ENCODE assay signal across 9 cellular contexts in genomic region chr18:8912348-8913057, GRCh38.
A peak's percentile ranks its signal among the peaks of the same experiment; 100 is the strongest.
DNase-seq lines count a peak whose midpoint lies in the region; ATAC-seq and TF ChIP-seq lines count a peak whose summit lies in the region.
"Had no signal": no experiment of that assay in that cellular context is flagged by ENCODE, and none has a peak within 500 bp of the region (broad histone marks: within the 10 kb centered on the region; RNA-seq: fewer than 3 reads in every experiment).

No MANE protein-coding gene starts in this region.

- no peak for TF ChIP-seq CTCF in GM23338 (conservative IDR thresholded peaks at IDR 0.05; ENCODE audit: low read depth in 2 of 2)
- TF ChIP-seq CTCF in CD14-positive monocyte (IDR thresholded peaks at IDR 0.05) = no peak
- TF ChIP-seq CTCF in heart right ventricle (IDR thresholded peaks at IDR 0.05) = no peak

- peaks cover 10% of the 10 kb centered on the region; the same call in 1 of the 2 replicates for H3K4me1 ChIP-seq in GM23338 (ENCODE audit: insufficient read depth)
- H3K4me1 ChIP-seq in heart right ventricle = no peaks in the 10 kb centered on the region

- H3K4me2 ChIP-seq in GM23338 = no peak overlapping the region

- peaks cover 7% of the 10 kb centered on the region for H3K4me1 Mint-ChIP-seq in GM23338
- peaks cover 2% of the 10 kb centered on the region for H3K4me1 Mint-ChIP-seq in CD14-positive monocyte

- H3K27ac ChIP-seq in GM23338 (ENCODE audit: low read depth) (0 out of 2 replicates have a peak overlapping the region, but pooled peaks have one; percentile 74), heart right ventricle (no peak overlapping the region)

- no peak overlapping the region for H3K4me3 Mint-ChIP-seq in GM23338
- no peak overlapping the region for H3K4me3 Mint-ChIP-seq in CD14-positive monocyte

- H3K36me3 Mint-ChIP-seq in GM23338 (ENCODE audit: low read depth) = peaks cover 32% of the 10 kb centered on the region
- no peaks in the 10 kb centered on the region for H3K36me3 Mint-ChIP-seq in CD14-positive monocyte

- 0 out of 2 replicates have a peak overlapping the region, but pooled peaks have one; percentile 45 for H3K27ac Mint-ChIP-seq in GM23338
- peak overlapping the region in 1 of 7 donors; percentile 72 for H3K27ac Mint-ChIP-seq in CD14-positive monocyte

- DNase-seq in DMS 273 treated with DMSO at 0.1 percent for 48 hours (lab: John Stamatoyannopoulos, UW) (peak; percentile 40), GM23338 (ENCODE audit: low spot score) (peak; percentile 51), NCI-H510A (lab: John Stamatoyannopoulos, UW) (peak; percentile 95), kidney tubule cell (ENCODE audit: low spot score) (peak; percentile 45), CD14-positive monocyte (ENCODE audit: low spot score) (no peak), heart right ventricle (no peak)
- no peak for DNase-seq in effector CD8-positive, alpha-beta T cell (lab: John Stamatoyannopoulos, UW)
- DNase-seq: T-helper 1 cell had no signal

- H3K4me3 ChIP-seq in GM23338 = no peak overlapping the region
- no peak overlapping the region for H3K4me3 ChIP-seq in heart right ventricle

- no peaks in the 10 kb centered on the region for H3K9me2 ChIP-seq in GM23338 (ENCODE audit: insufficient read depth)

- H3K9me3 ChIP-seq in heart right ventricle = peaks cover 0 to 7% (median 0%) of the 10 kb centered on the region in 11 donors

- H3F3A ChIP-seq in GM23338 (replicated peaks; ENCODE audit: low read depth) = no peaks in the 10 kb centered on the region

- no peaks in the 10 kb centered on the region for H3K79me2 ChIP-seq in GM23338 (replicated peaks; ENCODE audit: insufficient read depth)

- H3K9me3 Mint-ChIP-seq in GM23338 (peaks cover 55% of the 10 kb centered on the region), CD14-positive monocyte (peaks cover 1 to 16% (median 13%) of the 10 kb centered on the region in 7 donors)

- no peaks in the 10 kb centered on the region for H4K20me1 ChIP-seq in GM23338 (replicated peaks; ENCODE audit: insufficient read depth)

- WGBS in heart right ventricle, 2 donors = 65 to 78% methylated on average over 14 of the region's 14 CpGs

- H2AFZ ChIP-seq in GM23338 = peak overlapping the region; percentile 88

- H3K36me3 ChIP-seq in GM23338 (ENCODE audit: insufficient read depth) = no peaks in the 10 kb centered on the region
- no peaks in the 10 kb centered on the region for H3K36me3 ChIP-seq in heart right ventricle

- H3K27me3 Mint-ChIP-seq in GM23338 (ENCODE audit: insufficient read depth, low read depth, poor library complexity) = peaks cover 7% of the 10 kb centered on the region
- peaks cover 0 to 1% (median 1%) of the 10 kb centered on the region in 3 donors for H3K27me3 Mint-ChIP-seq in CD14-positive monocyte (ENCODE audit: low read depth in 3 of 3)

- ATAC-seq in GM23338 (peak; percentile 89), HG03469 (IDR thresholded peaks at IDR 0.05; ENCODE audit: unreplicated experiment) (no peak), heart right ventricle (no peak)

- H3K27me3 ChIP-seq in GM23338 (ENCODE audit: insufficient read depth) = no peaks in the 10 kb centered on the region
- H3K27me3 ChIP-seq in heart right ventricle = no peaks in the 10 kb centered on the region

- intact Hi-C loops in CD14-positive monocyte (cut with micrococcal nuclease) (no loop called here), heart right ventricle (cut with DNase I) (no loop called here)

TF ChIP-seq in GM23338, 12 proteins besides CTCF, POLR2A, EP300 and RAD21:
- TF ChIP-seq EZH2 (IDR thresholded peaks at IDR 0.05; ENCODE audit: low read depth, unreplicated experiment) (no peak), STAT1 (IDR thresholded peaks at IDR 0.05; ENCODE audit: unreplicated experiment) (no peak)
TF ChIP-seq in GM23338: peak in this region for 0.

Comparison
In these comparisons a context has a peak if more than half of its experiments do, and no peak if none do; other contexts are left out.
1. DNase-seq: peak in DMS 273 treated with DMSO at 0.1 percent for 48 hours (single experiment), GM23338 (single experiment), NCI-H510A (single experiment) and kidney tubule cell (single experiment); none in CD14-positive monocyte (single experiment), effector CD8-positive, alpha-beta T cell (single experiment) and heart right ventricle (0 of 2).